ENCODE assay signal across 15 cellular contexts in the genomic region with DNA sequence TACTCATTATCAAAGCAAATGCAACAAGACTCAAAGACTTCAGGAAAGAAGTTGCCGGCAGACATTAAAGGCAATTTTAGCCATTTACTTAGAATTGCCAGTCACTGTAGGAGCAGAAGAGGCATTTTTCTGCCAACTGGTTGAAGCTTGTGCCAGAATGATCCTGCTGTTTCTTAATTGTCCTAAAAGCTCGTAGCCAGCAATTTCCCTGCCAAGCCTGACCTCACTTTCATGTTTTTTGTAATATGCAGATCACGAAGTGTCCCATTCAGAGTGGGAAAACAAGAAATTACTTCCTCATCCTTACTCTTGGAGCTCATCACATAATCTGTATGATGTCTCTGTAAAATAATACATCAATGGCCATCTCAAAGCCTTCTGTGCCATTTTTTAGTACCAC.
DNase-seq lines count a peak whose midpoint lies in the region; ATAC-seq and FAIRE-seq lines count a peak whose summit lies in the region.
"Had no signal": no experiment of that assay in that cellular context is flagged by ENCODE, and none has a peak within 500 bp of the region (broad histone marks: within the 10 kb centered on the region; RNA-seq: fewer than 3 reads in every experiment).

No MANE protein-coding gene starts in this region.

- no peak overlapping the region for H3K9ac ChIP-seq in adipocyte (ENCODE audit: low read length)
- H3K9ac ChIP-seq: parathyroid adenoma had no signal

- ATAC-seq in HG02981 (IDR thresholded peaks at IDR 0.05; ENCODE audit: unreplicated experiment) (no peak), GM21423 (IDR thresholded peaks at IDR 0.05; ENCODE audit: unreplicated experiment) (no peak)

- peaks cover 63% of the 10 kb centered on the region for H3K4me1 ChIP-seq in adipocyte (ENCODE audit: control insufficient read depth, insufficient read depth, low read length)
- H3K4me1 ChIP-seq: parathyroid adenoma had no signal

- FAIRE-seq in frontal cortex (lab: Jason Lieb, UNC): no peak

- no peaks in the 10 kb centered on the region for H3K27me3 ChIP-seq in adipocyte (replicated peaks; ENCODE audit: control insufficient read depth, insufficient read depth, low read length)

- no peaks in the 10 kb centered on the region for H3K9me3 ChIP-seq in adipocyte (ENCODE audit: control insufficient read depth, low read length)

- H3K4me3 ChIP-seq in adipocyte (ENCODE audit: low read length): no peak overlapping the region
- H3K4me3 ChIP-seq: SK-N-MC had no signal

- no peaks in the 10 kb centered on the region for H3K36me3 ChIP-seq in adipocyte (ENCODE audit: control insufficient read depth, insufficient read depth, low read length, severe bottlenecking)

- DNase-seq in DMS79 (lab: John Stamatoyannopoulos, UW): peak; percentile 35
- peak; percentile 54 for DNase-seq in adipocyte (ENCODE audit: low read depth)
- peak; percentile 13 to 21 for DNase-seq in frontal cortex (ENCODE audit: low spot score in 2 of 2)
- peak; percentile 82 for DNase-seq in pons (ENCODE audit: low spot score)
- DNase-seq in activated effector memory CD4-positive, alpha-beta T cell treated with anti-CD3 and anti-CD28 coated beads, Interleukin-2, amount 50 U/mL, for 16 hours: no peak
- no peak for DNase-seq in NCI-H146 (lab: John Stamatoyannopoulos, UW)
- DNase-seq: activated naive CD4-positive, alpha-beta T cell; DND-41; erythroblast; NCI-H2171; stimulated activated CD8-positive, alpha-beta memory T cell treated with anti-CD3 and anti-CD28 coated beads, Interleukin-4, amount 100 ng/mL, for 48 hours had no signal

Comparison
In these comparisons a context has a peak if more than half of its experiments do, and no peak if none do; other contexts are left out.
1. DNase-seq: peak in DMS79 (single experiment), adipocyte (single experiment), frontal cortex (2 of 2) and pons (single experiment); none in activated effector memory CD4-positive, alpha-beta T cell treated with anti-CD3 and anti-CD28 coated beads, Interleukin-2, amount 50 U/mL, for 16 hours (single experiment) and NCI-H146 (single experiment).